ENCODE assay signal across 1 cellular context in the genomic region with DNA sequence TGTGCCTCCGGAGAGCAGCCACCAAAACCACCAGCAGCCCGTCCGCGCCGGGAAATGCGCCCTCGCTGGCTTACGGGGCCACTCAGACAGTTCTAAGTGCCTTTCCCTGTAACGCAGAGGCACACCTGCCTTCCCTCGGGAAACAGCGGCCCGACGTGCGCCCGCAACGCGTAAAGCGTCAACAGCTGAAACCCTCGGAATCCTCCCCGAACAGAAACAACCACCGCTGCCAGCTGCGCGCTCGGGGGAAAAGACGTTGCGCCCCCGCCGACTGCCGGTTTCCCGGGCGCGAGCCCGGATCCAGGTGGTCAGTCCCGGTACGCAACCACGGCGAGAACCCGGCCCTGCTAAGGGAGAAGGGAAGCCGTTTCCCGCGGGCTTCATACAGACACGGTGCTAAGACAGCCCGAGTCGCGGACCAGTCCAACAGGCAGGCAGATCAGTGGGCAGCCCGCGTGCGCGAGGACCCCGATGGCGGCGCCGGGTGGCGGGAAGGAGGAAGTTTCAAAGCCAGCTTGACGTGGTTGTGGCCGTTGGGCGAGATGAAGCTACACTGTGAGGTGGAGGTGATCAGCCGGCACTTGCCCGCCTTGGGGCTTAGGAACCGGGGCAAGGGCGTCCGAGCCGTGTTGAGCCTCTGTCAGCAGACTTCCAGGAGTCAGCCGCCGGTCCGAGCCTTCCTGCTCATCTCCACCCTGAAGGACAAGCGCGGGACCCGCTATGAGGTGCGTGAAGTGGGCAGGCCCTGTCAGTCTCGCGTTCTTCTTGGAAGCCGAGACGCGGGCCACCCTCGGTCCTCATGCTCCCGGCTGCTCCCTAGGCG.
TF ChIP-seq lines count a peak whose summit lies in the region.

TSS of gene LRR1 (plus strand) at position 462 of the 823 bp plus-strand sequence. CDS start at position 543, 81 bp downstream.

TF ChIP-seq in HepG2, 621 proteins besides CTCF, POLR2A, EP300 and RAD21 (continued from another document and continues in another):
- peak; percentile 78 for TF ChIP-seq HBP1 (CRISPR knock-in tag; IDR thresholded peaks at IDR 0.05; ENCODE audit: low read depth)
- TF ChIP-seq IKZF5 (CRISPR knock-in tag; IDR thresholded peaks at IDR 0.05) = peak; percentile 63; the same call in 1 of the 2 replicates
- TF ChIP-seq ZBTB1 (CRISPR knock-in tag; IDR thresholded peaks at IDR 0.05; ENCODE audit: borderline replicate concordance) = 0 out of 2 replicates have a peak, but pooled peaks have one; percentile 21
- TF ChIP-seq, protein P1, sequence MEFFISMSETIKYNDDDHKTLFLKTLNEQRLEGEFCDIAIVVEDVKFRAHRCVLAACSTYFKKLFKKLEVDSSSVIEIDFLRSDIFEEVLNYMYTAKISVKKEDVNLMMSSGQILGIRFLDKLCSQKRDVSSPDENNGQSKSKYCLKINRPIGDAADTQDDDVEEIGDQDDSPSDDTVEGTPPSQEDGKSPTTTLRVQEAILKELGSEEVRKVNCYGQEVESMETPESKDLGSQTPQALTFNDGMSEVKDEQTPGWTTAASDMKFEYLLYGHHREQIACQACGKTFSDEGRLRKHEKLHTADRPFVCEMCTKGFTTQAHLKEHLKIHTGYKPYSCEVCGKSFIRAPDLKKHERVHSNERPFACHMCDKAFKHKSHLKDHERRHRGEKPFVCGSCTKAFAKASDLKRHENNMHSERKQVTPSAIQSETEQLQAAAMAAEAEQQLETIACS (CRISPR knock-in tag; IDR thresholded peaks at IDR 0.05) = 0 out of 2 replicates have a peak, but pooled peaks have one; percentile 41
- TF ChIP-seq ZSCAN30 (CRISPR knock-in tag; IDR thresholded peaks at IDR 0.05) = no peak
- no peak for TF ChIP-seq ZSCAN12 (CRISPR knock-in tag; IDR thresholded peaks at IDR 0.05)
- peak; percentile 92; the same call in 1 of the 2 replicates for TF ChIP-seq NFKB2 (CRISPR knock-in tag; IDR thresholded peaks at IDR 0.05; ENCODE audit: borderline replicate concordance)
- TF ChIP-seq ZNF563 (CRISPR knock-in tag; IDR thresholded peaks at IDR 0.05) = peak; percentile 49; the same call in 1 of the 2 replicates
- no peak for TF ChIP-seq ZNF674 (CRISPR knock-in tag; IDR thresholded peaks at IDR 0.05; ENCODE audit: low read depth)
- no peak for TF ChIP-seq SIX1 (CRISPR knock-in tag; IDR thresholded peaks at IDR 0.05; ENCODE audit: borderline replicate concordance)
- TF ChIP-seq ZNF784 (CRISPR knock-in tag; IDR thresholded peaks at IDR 0.05; ENCODE audit: borderline replicate concordance) = peak; percentile 90; the same call in 1 of the 2 replicates
- peak; percentile 97; the same call in 1 of the 2 replicates for TF ChIP-seq ZNF598 (CRISPR knock-in tag; IDR thresholded peaks at IDR 0.05; ENCODE audit: borderline replicate concordance)
- peak; percentile 88; the same call in 1 of the 2 replicates for TF ChIP-seq SIN3A (IDR thresholded peaks at IDR 0.05; ENCODE audit: borderline replicate concordance, low read depth, low read length)
- TF ChIP-seq GTF2F1 (IDR thresholded peaks at IDR 0.05; ENCODE audit: low read length) = no peak
- TF ChIP-seq MBNL3 (CRISPR knock-in tag; conservative IDR thresholded peaks at IDR 0.05) = no peak
- 0 out of 2 replicates have a peak, but pooled peaks have one; percentile 23 for TF ChIP-seq SNAPC5 (CRISPR knock-in tag; IDR thresholded peaks at IDR 0.05; ENCODE audit: borderline replicate concordance)
- peak; percentile 63; the same call in 1 of the 2 replicates for TF ChIP-seq ZNF614 (CRISPR knock-in tag; IDR thresholded peaks at IDR 0.05; ENCODE audit: borderline replicate concordance)
- TF ChIP-seq ZBTB20 (CRISPR knock-in tag; IDR thresholded peaks at IDR 0.05; ENCODE audit: borderline replicate concordance, low read depth) = peak; percentile 78; the same call in 1 of the 2 replicates
- TF ChIP-seq SOX6 (IDR thresholded peaks at IDR 0.05) = no peak
- peak; percentile 64 for TF ChIP-seq SOX6 (CRISPR knock-in tag; IDR thresholded peaks at IDR 0.05)
- TF ChIP-seq KDM5B (CRISPR knock-in tag; IDR thresholded peaks at IDR 0.05; ENCODE audit: borderline replicate concordance) = peak; percentile 95; the same call in 1 of the 2 replicates
- peak; percentile 69; the same call in 1 of the 2 replicates for TF ChIP-seq ZSCAN29 (CRISPR knock-in tag; conservative IDR thresholded peaks at IDR 0.05)
- TF ChIP-seq ZMYM2 (CRISPR knock-in tag; IDR thresholded peaks at IDR 0.05) = peak; percentile 98
- 0 out of 2 replicates have a peak, but pooled peaks have one; percentile 17 for TF ChIP-seq ATF3 (CRISPR knock-in tag; IDR thresholded peaks at IDR 0.05)
- peak; percentile 48; the same call in 1 of the 2 replicates for TF ChIP-seq MAZ (IDR thresholded peaks at IDR 0.05; ENCODE audit: borderline replicate concordance, low read depth, low read length)
- TF ChIP-seq MAZ (CRISPR knock-in tag; IDR thresholded peaks at IDR 0.05; ENCODE audit: low read depth) = peak; percentile 48; the same call in 1 of the 2 replicates
- peak; percentile 68; the same call in 1 of the 2 replicates for TF ChIP-seq HDAC2 (CRISPR knock-in tag; IDR thresholded peaks at IDR 0.05)
- TF ChIP-seq, protein P2, sequence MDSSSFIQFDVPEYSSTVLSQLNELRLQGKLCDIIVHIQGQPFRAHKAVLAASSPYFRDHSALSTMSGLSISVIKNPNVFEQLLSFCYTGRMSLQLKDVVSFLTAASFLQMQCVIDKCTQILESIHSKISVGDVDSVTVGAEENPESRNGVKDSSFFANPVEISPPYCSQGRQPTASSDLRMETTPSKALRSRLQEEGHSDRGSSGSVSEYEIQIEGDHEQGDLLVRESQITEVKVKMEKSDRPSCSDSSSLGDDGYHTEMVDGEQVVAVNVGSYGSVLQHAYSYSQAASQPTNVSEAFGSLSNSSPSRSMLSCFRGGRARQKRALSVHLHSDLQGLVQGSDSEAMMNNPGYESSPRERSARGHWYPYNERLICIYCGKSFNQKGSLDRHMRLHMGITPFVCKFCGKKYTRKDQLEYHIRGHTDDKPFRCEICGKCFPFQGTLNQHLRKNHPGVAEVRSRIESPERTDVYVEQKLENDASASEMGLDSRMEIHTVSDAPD (CRISPR knock-in tag; IDR thresholded peaks at IDR 0.05) = 0 out of 2 replicates have a peak, but pooled peaks have one; percentile 15
- no peak for TF ChIP-seq PRMT3 (CRISPR knock-in tag; IDR thresholded peaks at IDR 0.05; ENCODE audit: borderline replicate concordance, low read depth)
- no peak for TF ChIP-seq BRCA1 (CRISPR knock-in tag; IDR thresholded peaks at IDR 0.05)
- TF ChIP-seq HIVEP1 (CRISPR knock-in tag; IDR thresholded peaks at IDR 0.05) = peak; percentile 95
- TF ChIP-seq SAFB2 (CRISPR knock-in tag; IDR thresholded peaks at IDR 0.05; ENCODE audit: borderline replicate concordance, low read depth) = peak; percentile 81; the same call in 1 of the 2 replicates
- TF ChIP-seq WIZ (CRISPR knock-in tag; IDR thresholded peaks at IDR 0.05) = no peak; the same call in 1 of the 2 replicates
- no peak for TF ChIP-seq ZNF75D (CRISPR knock-in tag; IDR thresholded peaks at IDR 0.05; ENCODE audit: borderline replicate concordance)
- no peak for TF ChIP-seq KLF13 (CRISPR knock-in tag; IDR thresholded peaks at IDR 0.05)
- TF ChIP-seq PAWR (CRISPR knock-in tag; IDR thresholded peaks at IDR 0.05; ENCODE audit: borderline replicate concordance) = no peak
- no peak for TF ChIP-seq CERS6 (CRISPR knock-in tag; IDR thresholded peaks at IDR 0.05)
- TF ChIP-seq ATF7-NPFF (CRISPR knock-in tag; IDR thresholded peaks at IDR 0.05; ENCODE audit: low read depth) = peak; percentile 85
- TF ChIP-seq, protein P3, sequence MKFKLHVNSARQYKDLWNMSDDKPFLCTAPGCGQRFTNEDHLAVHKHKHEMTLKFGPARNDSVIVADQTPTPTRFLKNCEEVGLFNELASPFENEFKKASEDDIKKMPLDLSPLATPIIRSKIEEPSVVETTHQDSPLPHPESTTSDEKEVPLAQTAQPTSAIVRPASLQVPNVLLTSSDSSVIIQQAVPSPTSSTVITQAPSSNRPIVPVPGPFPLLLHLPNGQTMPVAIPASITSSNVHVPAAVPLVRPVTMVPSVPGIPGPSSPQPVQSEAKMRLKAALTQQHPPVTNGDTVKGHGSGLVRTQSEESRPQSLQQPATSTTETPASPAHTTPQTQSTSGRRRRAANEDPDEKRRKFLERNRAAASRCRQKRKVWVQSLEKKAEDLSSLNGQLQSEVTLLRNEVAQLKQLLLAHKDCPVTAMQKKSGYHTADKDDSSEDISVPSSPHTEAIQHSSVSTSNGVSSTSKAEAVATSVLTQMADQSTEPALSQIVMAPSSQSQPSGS (CRISPR knock-in tag; IDR thresholded peaks at IDR 0.05) = peak; percentile 67
- peak; percentile 79; the same call in 1 of the 2 replicates for TF ChIP-seq FIP1L1 (IDR thresholded peaks at IDR 0.05; ENCODE audit: borderline replicate concordance, insufficient read depth, low read depth, low read length)
- peak; percentile 84; the same call in 1 of the 2 replicates for TF ChIP-seq NCOA1 (CRISPR knock-in tag; IDR thresholded peaks at IDR 0.05)
- TF ChIP-seq SMAD3 (CRISPR knock-in tag; IDR thresholded peaks at IDR 0.05) = peak; percentile 74
- TF ChIP-seq, protein P4, sequence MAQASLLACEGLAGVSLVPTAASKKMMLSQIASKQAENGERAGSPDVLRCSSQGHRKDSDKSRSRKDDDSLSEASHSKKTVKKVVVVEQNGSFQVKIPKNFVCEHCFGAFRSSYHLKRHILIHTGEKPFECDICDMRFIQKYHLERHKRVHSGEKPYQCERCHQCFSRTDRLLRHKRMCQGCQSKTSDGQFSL (CRISPR knock-in tag; IDR thresholded peaks at IDR 0.05) = no peak
- peak; percentile 63 for TF ChIP-seq RXRA (CRISPR knock-in tag; IDR thresholded peaks at IDR 0.05)
- 0 out of 2 replicates have a peak, but pooled peaks have one; percentile 56 for TF ChIP-seq ZNF275 (CRISPR knock-in tag; IDR thresholded peaks at IDR 0.05; ENCODE audit: borderline replicate concordance)
- no peak for TF ChIP-seq RFX3 (CRISPR knock-in tag; IDR thresholded peaks at IDR 0.05)
- no peak for TF ChIP-seq SRF (IDR thresholded peaks at IDR 0.05; ENCODE audit: low read depth, low read length)
- TF ChIP-seq KAT7 (CRISPR knock-in tag; IDR thresholded peaks at IDR 0.05; ENCODE audit: borderline replicate concordance) = peak; percentile 77; the same call in 1 of the 2 replicates
- TF ChIP-seq XRCC5 (optimal IDR thresholded peaks at IDR 0.05; ENCODE audit: low read length) = peak; percentile 62
- 0 out of 2 replicates have a peak, but pooled peaks have one; percentile 50 for TF ChIP-seq CAMTA2 (CRISPR knock-in tag; IDR thresholded peaks at IDR 0.05; ENCODE audit: borderline replicate concordance)
- TF ChIP-seq DR1 (CRISPR knock-in tag; IDR thresholded peaks at IDR 0.05) = peak; percentile 82
- TF ChIP-seq MED1 (CRISPR knock-in tag; IDR thresholded peaks at IDR 0.05) = peak; percentile 65
- peak; percentile 77 for TF ChIP-seq ELF3 (CRISPR knock-in tag; IDR thresholded peaks at IDR 0.05)
- 0 out of 2 replicates have a peak, but pooled peaks have one; percentile 63 for TF ChIP-seq ZNF766 (CRISPR knock-in tag; IDR thresholded peaks at IDR 0.05; ENCODE audit: borderline replicate concordance)
- TF ChIP-seq NFRKB (IDR thresholded peaks at IDR 0.05) = peak; percentile 34; the same call in 1 of the 2 replicates
